ENCODE assay signal across 8 cellular contexts in genomic region chr11:73376803-73377629, GRCh38.
DNase-seq lines count a peak whose midpoint lies in the region; ATAC-seq and TF ChIP-seq lines count a peak whose summit lies in the region.

No MANE protein-coding gene starts in this region.

- no peak overlapping the region for H3K4me3 ChIP-seq in endocrine pancreas (ENCODE audit: control insufficient read depth, insufficient read depth, low read length)

- in situ Hi-C loops in GM13976 (cut with MboI; ENCODE audit: low sequenced_read_pairs, unreplicated experiment), result no loop called here

- DNase-seq in GM13976 (ENCODE audit: low spot score) (peak; percentile 87), NCI-H774 (lab: John Stamatoyannopoulos, UW) (peak; percentile 11), midbrain (lab: John Stamatoyannopoulos, UW) (peak; percentile 55)
- DNase-seq in activated CD8-positive, alpha-beta memory T cell treated with anti-CD3 and anti-CD28 coated beads for 4 hours (ENCODE audit: low read depth in 2 of 2), result peak; percentile 24 to 35
- DNase-seq in stimulated activated CD8-positive, alpha-beta memory T cell treated with anti-CD3 and anti-CD28 coated beads, Interleukin-2, amount 100 ng/mL, for 48 hours (ENCODE audit: low read depth in 2 of 2), result peak; percentile 28 to 38

- no peaks in the 10 kb centered on the region for H3K9me3 ChIP-seq in endocrine pancreas (ENCODE audit: control insufficient read depth, low read length)

- H3K4me1 ChIP-seq in endocrine pancreas (ENCODE audit: control insufficient read depth, insufficient read depth, low read length), result no peaks in the 10 kb centered on the region

- no peaks in the 10 kb centered on the region for H3K27me3 ChIP-seq in endocrine pancreas (ENCODE audit: control insufficient read depth, insufficient read depth, low read length)

- H3K36me3 ChIP-seq in endocrine pancreas (ENCODE audit: control insufficient read depth, insufficient read depth, low read length), result no peaks in the 10 kb centered on the region

- H3K9ac ChIP-seq in endocrine pancreas (ENCODE audit: control insufficient read depth, insufficient read depth, low read length), result peak overlapping the region; percentile 22

- no peak for TF ChIP-seq CTCF in GM13976 (IDR thresholded peaks at IDR 0.05; ENCODE audit: borderline replicate concordance, control extremely low read depth, extremely low read depth, insufficient read depth, missing control alignments)

- ATAC-seq in HG02852 (IDR thresholded peaks at IDR 0.05; ENCODE audit: unreplicated experiment) (peak; percentile 14), GM18861 (IDR thresholded peaks at IDR 0.05; ENCODE audit: unreplicated experiment) (no peak)

Comparison
In these comparisons a context has a peak if more than half of its experiments do, and no peak if none do; other contexts are left out.
1. DNase-seq: peak in every context shown above with its lines; median percentile 87 in GM13976; 55 in midbrain; 33 in stimulated activated CD8-positive, alpha-beta memory T cell treated with anti-CD3 and anti-CD28 coated beads, Interleukin-2, amount 100 ng/mL, for 48 hours; 30 in activated CD8-positive, alpha-beta memory T cell treated with anti-CD3 and anti-CD28 coated beads for 4 hours; 11 in NCI-H774.